ENCODE assay signal across 8 cellular contexts in the genomic region with DNA sequence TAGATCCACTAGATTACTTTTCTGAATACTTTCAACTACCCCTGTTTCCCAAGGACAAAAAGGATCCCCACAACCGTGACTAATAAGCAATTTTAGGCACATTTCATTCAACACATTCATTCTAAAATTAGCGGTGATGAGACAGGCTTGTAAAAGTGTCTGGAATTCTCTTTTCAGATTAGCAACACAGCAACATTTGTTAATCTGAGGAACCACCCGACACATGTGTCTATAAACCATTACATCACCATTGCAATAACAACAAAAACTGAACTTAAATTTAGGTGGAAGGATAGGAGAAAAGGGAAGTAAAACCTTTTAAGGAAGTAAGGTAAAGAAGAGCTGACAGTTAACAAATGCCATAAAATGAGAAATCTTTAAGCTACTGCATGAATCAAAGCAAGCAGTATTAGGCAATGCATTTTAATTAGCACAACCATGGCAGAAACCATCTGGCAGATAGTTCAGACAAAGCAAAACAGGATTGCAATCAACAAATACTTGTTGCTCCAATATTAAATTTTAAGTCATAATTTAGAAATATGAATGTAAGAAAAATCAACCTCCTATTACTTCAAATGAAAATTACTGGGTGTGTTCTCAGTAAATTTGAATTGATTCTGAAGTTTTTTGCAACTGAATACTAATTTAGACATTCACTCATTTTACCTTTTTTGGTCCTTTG. TPM values are rescaled to one million over a fixed set of nuclear protein-coding genes. Genes with fewer than 3 reads are reported as not detected.
DNase-seq lines count a peak whose midpoint lies in the region; ATAC-seq and TF ChIP-seq lines count a peak whose summit lies in the region.

No MANE protein-coding gene starts in this region.

- peak overlapping the region; percentile 99 for H3K27ac ChIP-seq in SJCRH30
- H3K27ac ChIP-seq in left lung = peak overlapping the region in 1 of 2 donors; percentile 51

- H3K4me1 ChIP-seq in SJCRH30 (peaks cover 34% of the 10 kb centered on the region), left lung (peaks cover 15 to 23% of the 10 kb centered on the region in 2 donors)

- H3K27me3 ChIP-seq in SJCRH30 = no peaks in the 10 kb centered on the region
- H3K27me3 ChIP-seq in left lung = no peaks in the 10 kb centered on the region

- intact Hi-C loops in left lung (cut with DNase I) = no loop called here

- DNase-seq in ELR (ENCODE audit: low read depth) = peak; percentile 13
- peak; percentile 48 to 86 for DNase-seq in SJCRH30
- DNase-seq in left lung = no peak
- DNase-seq in NCI-H2196 (lab: John Stamatoyannopoulos, UW; ENCODE audit: unreplicated experiment) = no peak
- no peak for DNase-seq in DMS153 (lab: John Stamatoyannopoulos, UW)
- DNase-seq in SK-N-DZ (ENCODE audit: low spot score) = no peak
- no peak for DNase-seq in DMS53 treated with DMSO at 0.1 percent for 48 hours (lab: John Stamatoyannopoulos, UW; ENCODE audit: unreplicated experiment)

- H3K36me3 ChIP-seq in SJCRH30 (peaks cover 34% of the 10 kb centered on the region), left lung (peaks cover 0 to 41% of the 10 kb centered on the region in 2 donors)

- H3K9me3 ChIP-seq in SJCRH30 (replicated peaks) (no peaks in the 10 kb centered on the region), left lung (no peaks in the 10 kb centered on the region)

- H3K4me3 ChIP-seq in SJCRH30 (no peak overlapping the region), left lung (no peak overlapping the region)

- ATAC-seq in HG02623 (IDR thresholded peaks at IDR 0.05; ENCODE audit: unreplicated experiment) = peak; percentile 75
- peak; percentile 51 for ATAC-seq in left lung

- no peak for TF ChIP-seq CTCF in left lung (IDR thresholded peaks at IDR 0.05)

RNA-seq across cellular contexts. Expression of a gene that starts 49.0 kb away (rescaled TPM):
- 54.4 and 61.0 TPM in 2 replicates for total RNA-seq in SJCRH30 (2014; rRNA removed; shearing (Covaris generic))
- total RNA-seq in left lung = 10 to 100 TPM; 19.5 to 20.6 TPM
- polyA plus RNA-seq in SK-N-DZ (2014; cell fraction: cytosol; rRNA removed) = 30.4 and 34.5 TPM in 2 replicates
- 48.4 and 54.0 TPM in 2 replicates for polyA plus RNA-seq in SK-N-DZ (2014; cell fraction: nucleus; rRNA removed)

Comparison
In these comparisons a context has a peak if more than half of its experiments do, and no peak if none do; other contexts are left out.
1. DNase-seq: peak in ELR (single experiment) and SJCRH30 (2 of 2); none in left lung (0 of 2), NCI-H2196 (single experiment), DMS153 (single experiment), SK-N-DZ (single experiment) and DMS53 treated with DMSO at 0.1 percent for 48 hours (single experiment).